Comparison of ENCODE assay signal across 21 cellular contexts in the genomic region with DNA sequence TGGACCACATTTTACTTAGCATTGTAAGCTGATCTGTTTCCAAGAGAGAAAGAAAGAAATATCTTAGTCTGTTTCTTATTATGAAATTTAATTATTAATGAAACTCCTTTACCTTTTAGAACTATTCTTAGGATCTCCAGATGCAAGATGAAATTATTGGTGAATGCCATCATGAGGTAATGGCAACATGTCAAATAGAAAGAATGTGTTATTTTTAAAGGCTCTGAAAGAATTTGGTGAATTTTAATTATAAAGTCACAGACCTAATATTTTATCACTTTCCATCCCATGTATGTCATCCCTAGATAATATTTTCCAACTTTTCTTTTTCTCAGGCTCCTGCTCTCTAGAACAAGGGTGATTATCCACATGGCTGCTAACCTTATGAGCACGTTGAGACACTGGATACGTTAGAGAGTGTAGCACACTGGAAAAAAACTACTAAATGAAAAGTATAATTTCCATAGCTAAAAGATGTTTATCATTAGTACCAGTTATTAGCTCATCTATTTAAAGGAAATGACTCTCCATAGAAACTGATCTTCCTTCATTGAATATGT.
"Had no signal": no experiment of that assay in that cellular context is flagged by ENCODE, and none has a peak within 500 bp of the region (broad histone marks: within the 10 kb centered on the region; RNA-seq: fewer than 3 reads in every experiment).

No MANE protein-coding gene starts in this region.

- H3K36me3 ChIP-seq: sigmoid colon, WERI-Rb-1 had no signal

- H3K4me3 ChIP-seq: psoas muscle, sigmoid colon, testis had no signal

- H3K27ac ChIP-seq: psoas muscle, sigmoid colon, testis, WERI-Rb-1 had no signal

- ATAC-seq: activated CD4-positive, alpha-beta T cell treated with anti-CD3 and anti-CD28 coated beads for 36 hours; activated CD8-positive, alpha-beta T cell treated with anti-CD3 and anti-CD28 coated beads for 36 hours; activated naive CD8-positive, alpha-beta T cell treated with anti-CD3 and anti-CD28 coated beads, Interleukin-2, amount 50 U/mL, for 24 hours; left lobe of liver; psoas muscle; stimulated activated naive CD8-positive, alpha-beta T cell treated with anti-CD3 and anti-CD28 coated beads, Interleukin-15, Interleukin-2, amounts not matched to agents 100 U/mL and 50 U/mL, for 24 hours; T-cell had no signal

- H3K4me3 Mint-ChIP-seq: activated CD4-positive, alpha-beta T cell treated with anti-CD3 and anti-CD28 coated beads for 36 hours; activated CD8-positive, alpha-beta T cell treated with anti-CD3 and anti-CD28 coated beads for 36 hours; activated naive CD8-positive, alpha-beta T cell treated with anti-CD3 and anti-CD28 coated beads, Interleukin-2, amount 50 U/mL, for 24 hours; activated T-helper 1 cell treated with anti-CD3 and anti-CD28 coated beads, Interleukin-12 subunit alpha, Interleukin-12 subunit beta, Interleukin-2, Interleukin-4 antibody, amounts not matched to agents 30 ng/mL and 10 ng/mL and 1 ng/mL, durations not matched to agents 14 hours and 24 hours and 36 hours; nephron progenitor cell; T-cell had no signal

- H3K27me3 ChIP-seq: sigmoid colon, testis had no signal

- H3K9me3 ChIP-seq: psoas muscle, sigmoid colon, testis had no signal

- H3K9me3 Mint-ChIP-seq: activated CD8-positive, alpha-beta T cell treated with anti-CD3 and anti-CD28 coated beads for 36 hours; activated T-helper 1 cell treated with anti-CD3 and anti-CD28 coated beads, Interleukin-12 subunit alpha, Interleukin-12 subunit beta, Interleukin-2, Interleukin-4 antibody, amounts not matched to agents 30 ng/mL and 10 ng/mL and 1 ng/mL, durations not matched to agents 14 hours and 24 hours and 36 hours; nephron progenitor cell; T-cell had no signal

- H3K36me3 Mint-ChIP-seq: T-cell had no signal

- H3K27ac Mint-ChIP-seq: activated CD4-positive, alpha-beta T cell treated with anti-CD3 and anti-CD28 coated beads for 36 hours; activated CD8-positive, alpha-beta T cell treated with anti-CD3 and anti-CD28 coated beads for 36 hours; activated naive CD8-positive, alpha-beta T cell treated with anti-CD3 and anti-CD28 coated beads, Interleukin-2, amount 50 U/mL, for 24 hours; activated T-helper 1 cell treated with anti-CD3 and anti-CD28 coated beads, Interleukin-12 subunit alpha, Interleukin-12 subunit beta, Interleukin-2, Interleukin-4 antibody, amounts not matched to agents 30 ng/mL and 10 ng/mL and 1 ng/mL, durations not matched to agents 14 hours and 24 hours and 36 hours; nephron progenitor cell; T-cell had no signal

- H3K4me1 Mint-ChIP-seq: nephron progenitor cell had no signal

- H3K4me1 ChIP-seq: psoas muscle, sigmoid colon, testis had no signal

- DNase-seq: activated CD4-positive, alpha-beta T cell treated with anti-CD3 and anti-CD28 coated beads for 36 hours; activated CD8-positive, alpha-beta memory T cell treated with anti-CD3 and anti-CD28 coated beads, Interleukin-2, amount 50 U/mL, for 4 hours; activated CD8-positive, alpha-beta T cell treated with anti-CD3 and anti-CD28 coated beads for 36 hours; activated naive CD4-positive, alpha-beta T cell treated with Interleukin-2 at 50 U/mL for 16 hours; activated naive CD8-positive, alpha-beta T cell treated with anti-CD3 and anti-CD28 coated beads, Interleukin-2, amount 50 U/mL, for 24 hours; central memory CD4-positive, alpha-beta T cell; effector memory CD4-positive, alpha-beta T cell; foreskin melanocyte; head of caudate nucleus; mesendoderm; nephron progenitor cell; psoas muscle; sigmoid colon; stimulated activated CD4-positive, alpha-beta T cell treated with anti-CD3 and anti-CD28 coated beads, Interleukin-2, amount 100 ng/mL, for 48 hours; stimulated activated naive CD8-positive, alpha-beta T cell treated with anti-CD3 and anti-CD28 coated beads, Interleukin-15, Interleukin-2, amounts not matched to agents 100 U/mL and 50 U/mL, for 24 hours; T-cell; T1000; testis; WERI-Rb-1 had no signal
